In genomic region chr9:136960212-136960937, GRCh38 we compare ENCODE assay signal across 18 cellular contexts. TPM values are rescaled to one million over a fixed set of nuclear protein-coding genes. Genes with fewer than 3 reads are reported as not detected.
DNase-seq lines count a peak whose midpoint lies in the region; ATAC-seq lines count a peak whose summit lies in the region.
"Had no signal": no experiment of that assay in that cellular context is flagged by ENCODE, and none has a peak within 500 bp of the region (broad histone marks: within the 10 kb centered on the region; RNA-seq: fewer than 3 reads in every experiment).

No MANE protein-coding gene starts in this region.

- no peaks in the 10 kb centered on the region for H3K27me3 Mint-ChIP-seq in CD4-positive, alpha-beta memory T cell
- no peaks in the 10 kb centered on the region for H3K27me3 Mint-ChIP-seq in T-helper 2 cell treated with Interferon-gamma antibody and Interleukin-4, amounts not matched to agents 5 μg/mL and 100 μg/mL, for 36 hours (ENCODE audit: low read depth)
- peaks cover 0 to 3% (median 0%) of the 10 kb centered on the region in 5 donors for H3K27me3 Mint-ChIP-seq in naive thymus-derived CD4-positive, alpha-beta T cell

- peak overlapping the region; percentile 56 to 81 (median 78) for H3K4me3 Mint-ChIP-seq in CD4-positive, alpha-beta memory T cell
- peak overlapping the region; percentile 59 for H3K4me3 Mint-ChIP-seq in T-helper 2 cell treated with Interferon-gamma antibody and Interleukin-4, amounts not matched to agents 5 μg/mL and 100 μg/mL, for 36 hours
- H3K4me3 Mint-ChIP-seq in naive thymus-derived CD4-positive, alpha-beta T cell, result peak overlapping the region in 5 of 10 donors; percentile 13 to 66 (median 32)

- no peaks in the 10 kb centered on the region for H3K9me3 ChIP-seq in CD4-positive, alpha-beta memory T cell (ENCODE audit: control insufficient read depth in 1 of 2, low read length in 2 of 2)
- H3K9me3 ChIP-seq in naive thymus-derived CD4-positive, alpha-beta T cell (ENCODE audit: control insufficient read depth in 2 of 3, low read length in 3 of 3), result no peaks in the 10 kb centered on the region
- H3K9me3 ChIP-seq: heart left ventricle, prostate gland, transverse colon had no signal

- peaks cover 0 to 9% of the 10 kb centered on the region in 2 donors for H3K36me3 Mint-ChIP-seq in CD4-positive, alpha-beta memory T cell
- H3K36me3 Mint-ChIP-seq in T-helper 2 cell treated with Interferon-gamma antibody and Interleukin-4, amounts not matched to agents 5 μg/mL and 100 μg/mL, for 36 hours (ENCODE audit: low read depth), result no peaks in the 10 kb centered on the region
- no peaks in the 10 kb centered on the region for H3K36me3 Mint-ChIP-seq in naive thymus-derived CD4-positive, alpha-beta T cell
- H3K36me3 Mint-ChIP-seq: IgD-negative memory B cell had no signal

- POLR2A ChIA-PET in CD4-positive, alpha-beta memory T cell (lab: Charles Lee; ENCODE audit: partially characterized antibody), result interaction anchor here (0.6 to 9.2 kb wide), 14 partner anchors 9 to 160 kb away, joined by 3 to 75 read pairs (median 6); partner anchors contain the start of genes C8G, CLIC3, FBXW5 and LCN12
- POLR2A ChIA-PET in naive thymus-derived CD4-positive, alpha-beta T cell (lab: Charles Lee), result interaction anchor here (0.9 kb wide), 2 partner anchors 9 to 151 kb away, joined by 3 to 4 read pairs; no protein-coding TSS in a partner anchor

- peak in 4 of 5 donors; percentile 36 to 45 (median 41) for DNase-seq in CD4-positive, alpha-beta memory T cell
- DNase-seq in T-helper 2 cell treated with Interferon-gamma antibody and Interleukin-4, amounts not matched to agents 5 μg/mL and 100 μg/mL, for 36 hours (ENCODE audit: low spot score), result no peak
- no peak for DNase-seq in naive thymus-derived CD4-positive, alpha-beta T cell
- DNase-seq in GF-D8 (lab: John Stamatoyannopoulos, UW) (no peak), NCI-H345 (lab: John Stamatoyannopoulos, UW) (no peak), NCI-H1694 treated with DMSO at 0.1 percent for 48 hours (lab: John Stamatoyannopoulos, UW) (no peak)
- DNase-seq: HCEC 1CT; NCI-H1105 treated with DMSO at 0.1 percent for 48 hours; NCI-H446; stimulated activated CD4-positive, alpha-beta T cell treated with anti-CD3 and anti-CD28 coated beads, Interleukin-15, amount 100 ng/mL, for 24 hours; transverse colon had no signal

- intact Hi-C loops in CD4-positive, alpha-beta memory T cell (cut with micrococcal nuclease), result no loop called here
- intact Hi-C loops in naive thymus-derived CD4-positive, alpha-beta T cell (cut with micrococcal nuclease), result no loop called here

- peaks cover 0 to 6% (median 0%) of the 10 kb centered on the region in 8 donors for H3K9me3 Mint-ChIP-seq in CD4-positive, alpha-beta memory T cell
- H3K9me3 Mint-ChIP-seq in T-helper 2 cell treated with Interferon-gamma antibody and Interleukin-4, amounts not matched to agents 5 μg/mL and 100 μg/mL, for 36 hours, result peaks cover 9% of the 10 kb centered on the region
- peaks cover 0 to 7% (median 0%) of the 10 kb centered on the region in 11 donors for H3K9me3 Mint-ChIP-seq in naive thymus-derived CD4-positive, alpha-beta T cell
- H3K9me3 Mint-ChIP-seq: IgD-negative memory B cell had no signal

- no peaks in the 10 kb centered on the region for H3K27me3 ChIP-seq in CD4-positive, alpha-beta memory T cell (ENCODE audit: insufficient read depth, low read length)
- no peaks in the 10 kb centered on the region for H3K27me3 ChIP-seq in naive thymus-derived CD4-positive, alpha-beta T cell (ENCODE audit: control insufficient read depth in 2 of 2, insufficient read depth in 2 of 2, low read length in 2 of 2)
- H3K27me3 ChIP-seq: heart left ventricle, transverse colon had no signal

- ATAC-seq in naive thymus-derived CD4-positive, alpha-beta T cell, result peak; percentile 75
- ATAC-seq: esophagus mucosa had no signal

- no peaks in the 10 kb centered on the region for H3K36me3 ChIP-seq in CD4-positive, alpha-beta memory T cell (ENCODE audit: insufficient read depth, low read length)
- no peaks in the 10 kb centered on the region for H3K36me3 ChIP-seq in naive thymus-derived CD4-positive, alpha-beta T cell (ENCODE audit: control insufficient read depth in 2 of 3, insufficient read depth in 3 of 3, low read length in 3 of 3)
- H3K36me3 ChIP-seq: heart left ventricle, prostate gland, transverse colon had no signal

- CTCF ChIA-PET in CD4-positive, alpha-beta memory T cell (lab: Charles Lee; ENCODE audit: partially characterized antibody), result interaction anchor here (0.7 to 2.5 kb wide), 4 partner anchors 9 to 69 kb away, joined by 3 to 9 read pairs (median 6); partner anchors contain the start of gene ABCA2
- CTCF ChIA-PET in naive thymus-derived CD4-positive, alpha-beta T cell (lab: Charles Lee), result no interaction called here

- peak overlapping the region; percentile 24 for H3K27ac ChIP-seq in CD4-positive, alpha-beta memory T cell (ENCODE audit: low read depth, low read length)
- no peak overlapping the region for H3K27ac ChIP-seq in naive thymus-derived CD4-positive, alpha-beta T cell (ENCODE audit: low read depth, low read length)
- H3K27ac ChIP-seq: transverse colon had no signal

- H3K4me1 ChIP-seq in CD4-positive, alpha-beta memory T cell (ENCODE audit: insufficient read depth, low read length), result peaks cover 63% of the 10 kb centered on the region
- peaks cover 1 to 62% of the 10 kb centered on the region in 2 donors for H3K4me1 ChIP-seq in naive thymus-derived CD4-positive, alpha-beta T cell (ENCODE audit: control insufficient read depth in 2 of 2, insufficient read depth in 2 of 2, low read length in 2 of 2)

- H3K4me1 Mint-ChIP-seq in CD4-positive, alpha-beta memory T cell, result peaks cover 19 to 61% (median 25%) of the 10 kb centered on the region in 4 donors
- peaks cover 14% of the 10 kb centered on the region for H3K4me1 Mint-ChIP-seq in T-helper 2 cell treated with Interferon-gamma antibody and Interleukin-4, amounts not matched to agents 5 μg/mL and 100 μg/mL, for 36 hours (ENCODE audit: low read depth)
- peaks cover 0 to 22% (median 15%) of the 10 kb centered on the region in 7 donors for H3K4me1 Mint-ChIP-seq in naive thymus-derived CD4-positive, alpha-beta T cell

- H3K4me3 ChIP-seq in CD4-positive, alpha-beta memory T cell (ENCODE audit: low read length in 2 of 2), result no peak overlapping the region
- H3K4me3 ChIP-seq in naive thymus-derived CD4-positive, alpha-beta T cell (ENCODE audit: low read length), result no peak overlapping the region
- H3K4me3 ChIP-seq: coronary artery, heart left ventricle, prostate gland, transverse colon had no signal

- H3K27ac Mint-ChIP-seq in CD4-positive, alpha-beta memory T cell, result peak overlapping the region; percentile 13 to 96 (median 94)
- peak overlapping the region; percentile 84 for H3K27ac Mint-ChIP-seq in T-helper 2 cell treated with Interferon-gamma antibody and Interleukin-4, amounts not matched to agents 5 μg/mL and 100 μg/mL, for 36 hours
- peak overlapping the region in 4 of 9 donors; percentile 67 to 78 (median 70) for H3K27ac Mint-ChIP-seq in naive thymus-derived CD4-positive, alpha-beta T cell

RNA-seq across cellular contexts. Expression of gene LCN12, which starts 8.3 kb away (rescaled TPM):
- total RNA-seq in CD4-positive, alpha-beta memory T cell, result 1 to 10 TPM in 1 of 2 experiments, under 1 TPM in 1; 0.72 to 1.4 TPM
- polyA plus RNA-seq in CD4-positive, alpha-beta memory T cell, result not detected
- 1 to 10 TPM in 4 of 5 experiments, under 1 TPM in 1; 0.89 to 4.9 (median 2.6) TPM for total RNA-seq in naive thymus-derived CD4-positive, alpha-beta T cell
- polyA plus RNA-seq in naive thymus-derived CD4-positive, alpha-beta T cell, result not detected
- total RNA-seq: SK-MEL-5 had no signal
- polyA plus RNA-seq: IgD-negative memory B cell had no signal

RNA-seq across cellular contexts. Expression of gene C8G, which starts 15.3 kb away (rescaled TPM):
- 1 to 10 TPM; 2.2 TPM for total RNA-seq in CD4-positive, alpha-beta memory T cell
- polyA plus RNA-seq in CD4-positive, alpha-beta memory T cell, result under 1 TPM in 1 of 2 donors, not detected in 1; 0.60 TPM
- 1 to 10 TPM in 3 of 5 experiments, under 1 TPM in 2; 0.77 to 3.6 (median 1.4) TPM for total RNA-seq in naive thymus-derived CD4-positive, alpha-beta T cell
- polyA plus RNA-seq in naive thymus-derived CD4-positive, alpha-beta T cell, result not detected
- total RNA-seq: esophagus mucosa, kidney epithelial cell, prostate gland had no signal
- polyA plus RNA-seq: IgD-negative memory B cell had no signal

RNA-seq across cellular contexts. Expression of gene FBXW5, which starts 15.8 kb away (rescaled TPM):
- 100 to 1,000 TPM; 122 to 123 TPM for total RNA-seq in CD4-positive, alpha-beta memory T cell
- 100 to 1,000 TPM in 1 of 2 donors, 10 to 100 TPM in 1; 98.6 to 160 TPM for polyA plus RNA-seq in CD4-positive, alpha-beta memory T cell
- total RNA-seq in naive thymus-derived CD4-positive, alpha-beta T cell, result 100 to 1,000 TPM in 1 of 5 experiments, 10 to 100 TPM in 4; 54.3 to 105 (median 94.5) TPM
- 100 to 1,000 TPM in 1 of 2 donors, 10 to 100 TPM in 1; 59.1 to 113 TPM for polyA plus RNA-seq in naive thymus-derived CD4-positive, alpha-beta T cell

RNA-seq across cellular contexts. Expression of gene PTGDS, which starts 16.9 kb away (rescaled TPM):
- total RNA-seq in CD4-positive, alpha-beta memory T cell, result 1 to 10 TPM; 4.8 to 5.1 TPM
- polyA plus RNA-seq in CD4-positive, alpha-beta memory T cell, result 1 to 10 TPM; 1.7 to 3.8 TPM
- 10 to 100 TPM in 1 of 5 experiments, 1 to 10 TPM in 3, under 1 TPM in 1; 0.97 to 68.7 (median 4.3) TPM for total RNA-seq in naive thymus-derived CD4-positive, alpha-beta T cell
- not detected for polyA plus RNA-seq in naive thymus-derived CD4-positive, alpha-beta T cell
- total RNA-seq: SK-MEL-5 had no signal
- polyA plus RNA-seq: IgD-negative memory B cell had no signal

RNA-seq across cellular contexts. Expression of gene LCNL1, which starts 22.4 kb away (rescaled TPM):
- under 1 TPM; 0.14 to 0.17 TPM for total RNA-seq in CD4-positive, alpha-beta memory T cell
- polyA plus RNA-seq in CD4-positive, alpha-beta memory T cell, result not detected
- 1 to 10 TPM in 1 of 5 experiments, under 1 TPM in 2, not detected in 2; 0.12 to 1.9 (median 0.13) TPM for total RNA-seq in naive thymus-derived CD4-positive, alpha-beta T cell
- not detected for polyA plus RNA-seq in naive thymus-derived CD4-positive, alpha-beta T cell
- total RNA-seq: kidney epithelial cell, SK-MEL-5 had no signal
- polyA plus RNA-seq: IgD-negative memory B cell had no signal

Comparison
In these comparisons a context has a peak if more than half of its experiments do, and no peak if none do; other contexts are left out.
1. DNase-seq: peak in CD4-positive, alpha-beta memory T cell (4 of 5); none in T-helper 2 cell treated with Interferon-gamma antibody and Interleukin-4, amounts not matched to agents 5 μg/mL and 100 μg/mL, for 36 hours (single experiment), naive thymus-derived CD4-positive, alpha-beta T cell (0 of 9), GF-D8 (single experiment), NCI-H345 (single experiment) and NCI-H1694 treated with DMSO at 0.1 percent for 48 hours (single experiment).